8 cellular contexts compared by ENCODE assay signal in genomic region chr19:13833330-13834265, GRCh38. TPM values are rescaled to one million over a fixed set of nuclear protein-coding genes. Genes with fewer than 3 reads are reported as not detected.
DNase-seq lines count a peak whose midpoint lies in the region; ATAC-seq and TF ChIP-seq lines count a peak whose summit lies in the region.

No MANE protein-coding gene starts in this region.

- H3K36me3 Mint-ChIP-seq in activated naive CD4-positive, alpha-beta T cell treated with anti-CD3 and anti-CD28 coated beads for 36 hours (ENCODE audit: low read depth): peaks cover 39% of the 10 kb centered on the region

- H3K27ac Mint-ChIP-seq in activated naive CD4-positive, alpha-beta T cell treated with anti-CD3 and anti-CD28 coated beads for 36 hours: peak overlapping the region; percentile 99

- H3K9me3 ChIP-seq in thoracic aorta: no peaks in the 10 kb centered on the region

- DNase-seq in DMS153 treated with DMSO at 0.1 percent for 48 hours (lab: John Stamatoyannopoulos, UW; ENCODE audit: unreplicated experiment) (peak; percentile 76), SHP77 (lab: John Stamatoyannopoulos, UW) (peak; percentile 82 to 84), germinal center (ENCODE audit: low spot score) (peak; percentile 99), omental fat pad (ENCODE audit: low spot score) (peak; percentile 84), thoracic aorta (ENCODE audit: low spot score) (peak; percentile 77)
- peak; percentile 98 for DNase-seq in activated naive CD4-positive, alpha-beta T cell treated with anti-CD3 and anti-CD28 coated beads for 36 hours

- ATAC-seq in GM21528 (IDR thresholded peaks at IDR 0.05; ENCODE audit: low FRiP score, unreplicated experiment) (peak; percentile 70), omental fat pad (ENCODE audit: low FRiP score) (peak; percentile 86), thoracic aorta (ENCODE audit: insufficient number of reproducible peaks, low FRiP score, low read depth) (peak; percentile 44)

- intact Hi-C loops in activated naive CD4-positive, alpha-beta T cell treated with anti-CD3 and anti-CD28 coated beads for 36 hours (cut with micrococcal nuclease): loop anchor here (1.0 to 2.0 kb wide), 2 partner anchors 13 to 38 kb away; partner anchors contain the start of gene ZSWIM4

- no peaks in the 10 kb centered on the region for H3K9me3 Mint-ChIP-seq in activated naive CD4-positive, alpha-beta T cell treated with anti-CD3 and anti-CD28 coated beads for 36 hours

- peaks cover 35% of the 10 kb centered on the region for H3K4me1 Mint-ChIP-seq in activated naive CD4-positive, alpha-beta T cell treated with anti-CD3 and anti-CD28 coated beads for 36 hours (ENCODE audit: low read depth)

- H3K27me3 ChIP-seq in thoracic aorta (replicated peaks; ENCODE audit: insufficient read depth): no peaks in the 10 kb centered on the region

- H3K4me3 Mint-ChIP-seq in activated naive CD4-positive, alpha-beta T cell treated with anti-CD3 and anti-CD28 coated beads for 36 hours: peak overlapping the region; percentile 84

- no peaks in the 10 kb centered on the region for H3K27me3 Mint-ChIP-seq in activated naive CD4-positive, alpha-beta T cell treated with anti-CD3 and anti-CD28 coated beads for 36 hours (ENCODE audit: low read depth)

- H3K4me1 ChIP-seq in thoracic aorta (ENCODE audit: control insufficient read depth in 1 of 2, low read depth in 2 of 2): peaks cover 47 to 63% of the 10 kb centered on the region in 2 donors

- TF ChIP-seq CTCF in LNCAP (IDR thresholded peaks at IDR 0.05) (peak; percentile 55; the same call in 1 of the 2 replicates), omental fat pad (IDR thresholded peaks at IDR 0.05) (no peak), thoracic aorta (IDR thresholded peaks at IDR 0.05) (peak; percentile 25)

- H3K4me3 ChIP-seq in thoracic aorta: peak overlapping the region; percentile 38

- CTCF ChIA-PET in activated naive CD4-positive, alpha-beta T cell treated with anti-CD3 and anti-CD28 coated beads for 36 hours (lab: Charles Lee): interaction anchor here (0.6 to 1.8 kb wide), 6 partner anchors 18 to 50 kb away, joined by 3 to 8 read pairs (median 4); no protein-coding TSS in a partner anchor

- peak overlapping the region; percentile 100 for H3K27ac ChIP-seq in thoracic aorta

- H3K36me3 ChIP-seq in thoracic aorta: peaks cover 39% of the 10 kb centered on the region

RNA-seq across cellular contexts. Expression of gene ZSWIM4, which starts 38.4 kb away (rescaled TPM):
- 1 to 10 TPM; 6.7 to 7.1 TPM for total RNA-seq in activated naive CD4-positive, alpha-beta T cell treated with anti-CD3 and anti-CD28 coated beads for 36 hours
- total RNA-seq in omental fat pad (1 to 10 TPM; 3.8 to 5.2 (median 4.6) TPM), thoracic aorta (10 to 100 TPM in 1 of 2 donors, 1 to 10 TPM in 1; 9.5 to 11.8 TPM)

RNA-seq across cellular contexts. Expression of gene NANOS3, which starts 43.3 kb away (rescaled TPM):
- total RNA-seq in activated naive CD4-positive, alpha-beta T cell treated with anti-CD3 and anti-CD28 coated beads for 36 hours: under 1 TPM; 0.55 to 0.74 TPM
- total RNA-seq in omental fat pad: not detected
- total RNA-seq in thoracic aorta: not detected

RNA-seq across cellular contexts. Expression of gene C19orf53, which starts 59.3 kb away (rescaled TPM):
- total RNA-seq in activated naive CD4-positive, alpha-beta T cell treated with anti-CD3 and anti-CD28 coated beads for 36 hours: 100 to 1,000 TPM; 116 to 132 TPM
- 100 to 1,000 TPM; 135 to 206 (median 170) TPM for total RNA-seq in omental fat pad
- total RNA-seq in thoracic aorta: 100 to 1,000 TPM; 114 to 128 TPM

Comparison
In these comparisons a context has a peak if more than half of its experiments do, and no peak if none do; other contexts are left out.
1. Peak in every context shown above with its lines: DNase-seq, ATAC-seq, H3K4me3 ChIP-seq and H3K27ac ChIP-seq.
2. CTCF ChIP-seq: peak in LNCAP (single experiment) and thoracic aorta (single experiment); none in omental fat pad (0 of 3).